1 cellular context compared by ENCODE assay signal in genomic region chr2:68062680-68063387, GRCh38.
TF ChIP-seq lines count a peak whose summit lies in the region.

C1D (minus strand) TSS chr2:68063004; CDS start chr2:68047310, 15,694 bp downstream.

TF ChIP-seq in K562, 482 proteins besides CTCF, POLR2A, EP300 and RAD21 (continued from another document):
- TF ChIP-seq CUX1 (CRISPR knock-in tag; IDR thresholded peaks at IDR 0.05) (no peak), ZMIZ1 (IDR thresholded peaks at IDR 0.05; ENCODE audit: low read depth in 2 of 2, low read length in 2 of 2) (peak in 1 of 2 experiments; percentile 42; a peak in 1 of 4 replicates), SFPQ (IDR thresholded peaks at IDR 0.05; ENCODE audit: low read depth, low read length) (no peak), SREBF1 (IDR thresholded peaks at IDR 0.05; ENCODE audit: borderline replicate concordance, low read depth, low read length) (no peak), CREB1 (IDR thresholded peaks at IDR 0.05) (peak; percentile 100), CREB1 (CRISPR knock-in tag; IDR thresholded peaks at IDR 0.05) (peak; percentile 99), NFIX (CRISPR knock-in tag; IDR thresholded peaks at IDR 0.05; ENCODE audit: low read depth) (no peak), TCF15 (CRISPR knock-in tag; IDR thresholded peaks at IDR 0.05) (no peak), RBM34 (IDR thresholded peaks at IDR 0.05; ENCODE audit: borderline replicate concordance, insufficient read depth, low read length) (no peak), ZNF23 (CRISPR knock-in tag; IDR thresholded peaks at IDR 0.05) (no peak), USF1 (CRISPR knock-in tag; IDR thresholded peaks at IDR 0.05) (no peak), TARDBP (IDR thresholded peaks at IDR 0.05) (no peak), FOS (IDR thresholded peaks at IDR 0.05; ENCODE audit: extremely low read depth, insufficient read length) (no peak), MIER1 (IDR thresholded peaks at IDR 0.05; ENCODE audit: low read depth) (no peak), NCOA1 (IDR thresholded peaks at IDR 0.05; ENCODE audit: low read depth) (peak; percentile 13; the same call in 1 of the 2 replicates), NCOA4 (IDR thresholded peaks at IDR 0.05; ENCODE audit: partially characterized antibody) (no peak), GTF3C2 (IDR thresholded peaks at IDR 0.05; ENCODE audit: borderline replicate concordance, extremely low read depth, insufficient read length) (no peak), DNMT1 (IDR thresholded peaks at IDR 0.05) (no peak), CBFA2T3 (IDR thresholded peaks at IDR 0.05) (no peak), EGR1 (conservative IDR thresholded peaks at IDR 0.05) (peak; percentile 95), DDX20 (tag; IDR thresholded peaks at IDR 0.05; ENCODE audit: low read depth) (no peak), MCM2 (IDR thresholded peaks at IDR 0.05; ENCODE audit: low read depth) (no peak), ZBTB40 (IDR thresholded peaks at IDR 0.05) (peak; percentile 76), ZBTB40 (CRISPR knock-in tag; IDR thresholded peaks at IDR 0.05) (no peak), HMGXB4 (CRISPR knock-in tag; IDR thresholded peaks at IDR 0.05) (no peak), ZNF224 (CRISPR knock-in tag; IDR thresholded peaks at IDR 0.05) (no peak)
